ENCODE assay signal across 2 cellular contexts in the genomic region with DNA sequence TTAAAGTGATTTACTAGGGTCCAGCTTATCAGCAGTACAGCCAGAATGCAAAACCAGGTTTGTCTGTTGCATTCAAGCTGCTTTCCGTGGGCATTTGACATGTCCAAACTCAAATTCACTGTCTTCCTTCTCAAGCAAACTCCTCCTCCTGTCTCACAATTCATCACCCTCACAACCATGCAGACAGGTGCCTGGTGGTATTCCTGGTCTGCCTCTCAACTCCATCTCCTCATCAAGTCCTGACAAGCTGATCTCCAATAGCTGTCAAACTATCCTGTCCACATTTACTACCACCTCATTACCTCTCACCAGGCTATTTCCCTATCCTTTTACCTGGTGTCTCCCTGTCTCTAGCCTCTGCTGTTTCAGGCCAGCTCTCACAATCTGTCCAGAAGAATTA.
TF ChIP-seq lines count a peak whose summit lies in the region.

No MANE protein-coding gene starts in this region.

TF ChIP-seq in H1, 55 proteins besides CTCF, POLR2A, EP300 and RAD21:
- TF ChIP-seq KDM1A (IDR thresholded peaks at IDR 0.05; ENCODE audit: borderline replicate concordance, low read length) (no peak), JUN (IDR thresholded peaks at IDR 0.05; ENCODE audit: low read depth, low read length) (no peak), PHF8 (conservative IDR thresholded peaks at IDR 0.05; ENCODE audit: low read depth, low read length) (no peak), TAF7 (optimal IDR thresholded peaks at IDR 0.05; ENCODE audit: borderline replicate concordance, low read depth, low read length) (no peak), POLR2AphosphoS5 (IDR thresholded peaks at IDR 0.05; ENCODE audit: low read depth, low read length) (no peak), CTBP2 (IDR thresholded peaks at IDR 0.05; ENCODE audit: borderline replicate concordance, insufficient read depth, insufficient read length, low read length) (no peak), SP2 (IDR thresholded peaks at IDR 0.05; ENCODE audit: low read length) (no peak), SAP30 (IDR thresholded peaks at IDR 0.05; ENCODE audit: insufficient read depth, insufficient replicate concordance, low read length) (no peak)

TF ChIP-seq in WTC11, 78 proteins besides CTCF, POLR2A, EP300 and RAD21:
- no peak for TF ChIP-seq ZNF317 (CRISPR knock-in tag; IDR thresholded peaks at IDR 0.05; ENCODE audit: borderline replicate concordance, low read depth)
- TF ChIP-seq CREM (CRISPR knock-in tag; IDR thresholded peaks at IDR 0.05) = no peak
- TF ChIP-seq TEAD1 (CRISPR knock-in tag; IDR thresholded peaks at IDR 0.05) = no peak
- TF ChIP-seq, protein P1, sequence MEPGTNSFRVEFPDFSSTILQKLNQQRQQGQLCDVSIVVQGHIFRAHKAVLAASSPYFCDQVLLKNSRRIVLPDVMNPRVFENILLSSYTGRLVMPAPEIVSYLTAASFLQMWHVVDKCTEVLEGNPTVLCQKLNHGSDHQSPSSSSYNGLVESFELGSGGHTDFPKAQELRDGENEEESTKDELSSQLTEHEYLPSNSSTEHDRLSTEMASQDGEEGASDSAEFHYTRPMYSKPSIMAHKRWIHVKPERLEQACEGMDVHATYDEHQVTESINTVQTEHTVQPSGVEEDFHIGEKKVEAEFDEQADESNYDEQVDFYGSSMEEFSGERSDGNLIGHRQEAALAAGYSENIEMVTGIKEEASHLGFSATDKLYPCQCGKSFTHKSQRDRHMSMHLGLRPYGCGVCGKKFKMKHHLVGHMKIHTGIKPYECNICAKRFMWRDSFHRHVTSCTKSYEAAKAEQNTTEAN (CRISPR knock-in tag; IDR thresholded peaks at IDR 0.05) = no peak
- TF ChIP-seq ZNF219 (CRISPR knock-in tag; IDR thresholded peaks at IDR 0.05; ENCODE audit: borderline replicate concordance) = no peak
- TF ChIP-seq ZBTB21 (CRISPR knock-in tag; IDR thresholded peaks at IDR 0.05; ENCODE audit: borderline replicate concordance) = no peak
- no peak for TF ChIP-seq ZNF138 (CRISPR knock-in tag; conservative IDR thresholded peaks at IDR 0.05)
- TF ChIP-seq NFATC4 (CRISPR knock-in tag; IDR thresholded peaks at IDR 0.05) = no peak
- TF ChIP-seq, protein P2, sequence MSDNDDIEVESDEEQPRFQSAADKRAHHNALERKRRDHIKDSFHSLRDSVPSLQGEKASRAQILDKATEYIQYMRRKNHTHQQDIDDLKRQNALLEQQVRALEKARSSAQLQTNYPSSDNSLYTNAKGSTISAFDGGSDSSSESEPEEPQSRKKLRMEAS (CRISPR knock-in tag; IDR thresholded peaks at IDR 0.05) = no peak
- TF ChIP-seq KAT7 (CRISPR knock-in tag; IDR thresholded peaks at IDR 0.05; ENCODE audit: borderline replicate concordance) = no peak
- no peak for TF ChIP-seq ZNF423 (CRISPR knock-in tag; IDR thresholded peaks at IDR 0.05)
- TF ChIP-seq, protein P3, sequence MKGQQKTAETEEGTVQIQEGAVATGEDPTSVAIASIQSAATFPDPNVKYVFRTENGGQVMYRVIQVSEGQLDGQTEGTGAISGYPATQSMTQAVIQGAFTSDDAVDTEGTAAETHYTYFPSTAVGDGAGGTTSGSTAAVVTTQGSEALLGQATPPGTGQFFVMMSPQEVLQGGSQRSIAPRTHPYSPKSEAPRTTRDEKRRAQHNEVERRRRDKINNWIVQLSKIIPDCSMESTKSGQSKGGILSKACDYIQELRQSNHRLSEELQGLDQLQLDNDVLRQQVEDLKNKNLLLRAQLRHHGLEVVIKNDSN (CRISPR knock-in tag; IDR thresholded peaks at IDR 0.05) = no peak
- no peak for TF ChIP-seq ZNF121 (CRISPR knock-in tag; IDR thresholded peaks at IDR 0.05)
- TF ChIP-seq NR1H2 (CRISPR knock-in tag; IDR thresholded peaks at IDR 0.05) = no peak
- no peak for TF ChIP-seq ZNF263 (CRISPR knock-in tag; IDR thresholded peaks at IDR 0.05; ENCODE audit: low read depth)
- TF ChIP-seq HMGA2 (CRISPR knock-in tag; IDR thresholded peaks at IDR 0.05) = no peak
